In the genomic region with DNA sequence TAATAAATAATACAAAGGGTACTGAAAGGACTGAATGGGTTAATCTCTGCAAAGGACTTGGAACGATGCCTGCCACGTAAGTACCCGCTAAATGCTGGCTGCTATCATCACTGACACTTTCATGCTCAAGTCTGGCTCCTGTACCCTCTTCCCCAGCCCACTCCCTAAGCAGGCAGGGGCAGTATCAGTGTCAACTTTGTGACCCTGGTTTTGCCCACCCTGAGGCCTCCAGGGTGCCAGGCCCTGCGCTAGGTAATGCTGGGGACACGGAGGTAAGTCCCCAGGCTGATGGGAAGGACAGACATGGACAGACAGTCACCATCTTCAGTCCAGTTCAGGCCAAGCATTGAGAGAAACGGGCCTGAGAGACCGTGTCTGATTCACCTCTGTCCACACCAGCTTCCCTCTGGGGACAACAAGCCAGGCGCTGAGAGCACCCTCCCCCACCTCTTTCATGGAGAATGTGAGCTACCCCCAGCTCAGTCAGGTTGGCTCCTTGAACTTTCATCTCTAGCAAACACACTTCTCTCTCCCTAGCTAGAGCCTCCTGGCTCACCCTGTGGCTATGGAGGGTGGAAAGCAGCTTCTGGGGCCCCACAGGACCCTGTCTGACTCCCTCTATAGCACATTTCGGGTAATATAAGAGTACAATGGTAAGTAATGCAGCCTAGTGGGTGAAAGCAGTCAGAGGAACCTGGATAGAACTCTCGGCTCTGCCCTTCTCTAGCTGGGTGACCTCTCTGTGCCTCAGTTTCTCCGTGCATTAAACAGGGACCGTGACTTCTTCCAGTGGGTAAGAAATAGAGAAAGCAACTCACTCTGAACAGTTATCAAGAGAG, we compare ENCODE assay signal across 8 cellular contexts. TPM values are rescaled to one million over a fixed set of nuclear protein-coding genes. Genes with fewer than 3 reads are reported as not detected.
DNase-seq lines count a peak whose midpoint lies in the region; ATAC-seq and TF ChIP-seq lines count a peak whose summit lies in the region.

No MANE protein-coding gene starts in this region.

- TF ChIP-seq CTCF in heart left ventricle (IDR thresholded peaks at IDR 0.05): no peak

- peak overlapping the region; percentile 83 to 85 for H3K4me3 ChIP-seq in CD4-positive, alpha-beta memory T cell (ENCODE audit: low read length in 2 of 2)
- peak overlapping the region; percentile 68 to 94 (median 78) for H3K4me3 ChIP-seq in heart left ventricle

- 12 to 18% (median 13%) methylated on average over 10 to 12 of the region's 12 CpGs for WGBS in heart left ventricle, 4 donors

- H3K4me1 Mint-ChIP-seq in CD4-positive, alpha-beta memory T cell: peaks cover 33 to 73% (median 54%) of the 10 kb centered on the region in 4 donors
- H3K4me1 Mint-ChIP-seq in activated T-helper 2 cell treated with anti-CD3 and anti-CD28 coated beads, Interferon-gamma antibody, Interleukin-2, Interleukin-4, amounts not matched to agents 10 μg/mL and 5 μg/mL and 100 μg/mL, durations not matched to agents 14 hours and 24 hours and 36 hours (ENCODE audit: low read depth): peaks cover 46% of the 10 kb centered on the region

- peak overlapping the region; percentile 87 to 98 (median 96) for H3K27ac Mint-ChIP-seq in CD4-positive, alpha-beta memory T cell
- peak overlapping the region; percentile 95 for H3K27ac Mint-ChIP-seq in activated T-helper 2 cell treated with anti-CD3 and anti-CD28 coated beads, Interferon-gamma antibody, Interleukin-2, Interleukin-4, amounts not matched to agents 10 μg/mL and 5 μg/mL and 100 μg/mL, durations not matched to agents 14 hours and 24 hours and 36 hours

- peaks cover 0 to 17% of the 10 kb centered on the region in 2 donors for H3K36me3 Mint-ChIP-seq in CD4-positive, alpha-beta memory T cell
- H3K36me3 Mint-ChIP-seq in activated T-helper 2 cell treated with anti-CD3 and anti-CD28 coated beads, Interferon-gamma antibody, Interleukin-2, Interleukin-4, amounts not matched to agents 10 μg/mL and 5 μg/mL and 100 μg/mL, durations not matched to agents 14 hours and 24 hours and 36 hours (ENCODE audit: low read depth): peaks cover 48% of the 10 kb centered on the region

- H3K36me3 ChIP-seq in CD4-positive, alpha-beta memory T cell (ENCODE audit: insufficient read depth, low read length): no peaks in the 10 kb centered on the region
- no peaks in the 10 kb centered on the region for H3K36me3 ChIP-seq in heart left ventricle

- H3K4me3 Mint-ChIP-seq in CD4-positive, alpha-beta memory T cell: peak overlapping the region; percentile 92 to 100 (median 98)
- peak overlapping the region; percentile 98 for H3K4me3 Mint-ChIP-seq in activated T-helper 2 cell treated with anti-CD3 and anti-CD28 coated beads, Interferon-gamma antibody, Interleukin-2, Interleukin-4, amounts not matched to agents 10 μg/mL and 5 μg/mL and 100 μg/mL, durations not matched to agents 14 hours and 24 hours and 36 hours (ENCODE audit: low read depth)

- peaks cover 53% of the 10 kb centered on the region for H3K4me1 ChIP-seq in CD4-positive, alpha-beta memory T cell (ENCODE audit: insufficient read depth, low read length)
- peaks cover 2 to 39% (median 22%) of the 10 kb centered on the region in 12 donors for H3K4me1 ChIP-seq in heart left ventricle

- no peaks in the 10 kb centered on the region for H3K9me3 ChIP-seq in CD4-positive, alpha-beta memory T cell (ENCODE audit: control insufficient read depth in 1 of 2, low read length in 2 of 2)
- no peaks in the 10 kb centered on the region for H3K9me3 ChIP-seq in heart left ventricle

- POLR2A ChIA-PET in CD4-positive, alpha-beta memory T cell (lab: Charles Lee; ENCODE audit: partially characterized antibody): interaction anchor here (0.8 to 1.6 kb wide), 5 partner anchors 9 to 29 kb away, joined by 3 to 8 read pairs (median 4); partner anchors contain the start of gene VSIG10L

- intact Hi-C loops in CD4-positive, alpha-beta memory T cell (cut with micrococcal nuclease): loop anchor here (5.0 kb wide), 1 partner anchor 337 kb away; no protein-coding TSS in a partner anchor
- intact Hi-C loops in activated T-helper 2 cell treated with anti-CD3 and anti-CD28 coated beads, Interferon-gamma antibody, Interleukin-2, Interleukin-4, amounts not matched to agents 10 μg/mL and 5 μg/mL and 100 μg/mL, durations not matched to agents 14 hours and 24 hours and 36 hours (cut with micrococcal nuclease): no loop called here
- intact Hi-C loops in heart left ventricle (cut with DNase I): loop anchor here in 8 of 10 donors (2.0 to 10.0 kb wide), 5 partner anchors 25 to 429 kb away; partner anchors contain the start of gene FPR3 (in 1 of the 8)

- DNase-seq in CD4-positive, alpha-beta memory T cell: peak in 3 of 5 donors; percentile 24 to 31 (median 28)
- DNase-seq in HuH-7.5 (ENCODE audit: low spot score): peak; percentile 30
- no peak for DNase-seq in activated T-helper 2 cell treated with anti-CD3 and anti-CD28 coated beads, Interferon-gamma antibody, Interleukin-2, Interleukin-4, amounts not matched to agents 10 μg/mL and 5 μg/mL and 100 μg/mL, durations not matched to agents 14 hours and 24 hours and 36 hours (ENCODE audit: low spot score)
- DNase-seq in heart left ventricle: peak in 2 of 5 donors; percentile 53 to 55
- peak; percentile 65 for DNase-seq in pons (ENCODE audit: low spot score)
- DNase-seq in DMS153 (lab: John Stamatoyannopoulos, UW): no peak

- no peak for ATAC-seq in heart left ventricle
- ATAC-seq in GM18861 (IDR thresholded peaks at IDR 0.05; ENCODE audit: unreplicated experiment): no peak
- ATAC-seq in GM19023 (IDR thresholded peaks at IDR 0.05; ENCODE audit: unreplicated experiment): no peak

- no peaks in the 10 kb centered on the region for H3K27me3 Mint-ChIP-seq in CD4-positive, alpha-beta memory T cell
- H3K27me3 Mint-ChIP-seq in activated T-helper 2 cell treated with anti-CD3 and anti-CD28 coated beads, Interferon-gamma antibody, Interleukin-2, Interleukin-4, amounts not matched to agents 10 μg/mL and 5 μg/mL and 100 μg/mL, durations not matched to agents 14 hours and 24 hours and 36 hours (ENCODE audit: low read depth): no peaks in the 10 kb centered on the region

- CTCF ChIA-PET in CD4-positive, alpha-beta memory T cell (lab: Charles Lee; ENCODE audit: partially characterized antibody): interaction anchor here (0.6 to 1.0 kb wide), 4 partner anchors 11 to 74 kb away, joined by 3 read pairs; no protein-coding TSS in a partner anchor

- H3K9me3 Mint-ChIP-seq in CD4-positive, alpha-beta memory T cell: no peaks in the 10 kb centered on the region
- no peaks in the 10 kb centered on the region for H3K9me3 Mint-ChIP-seq in activated T-helper 2 cell treated with anti-CD3 and anti-CD28 coated beads, Interferon-gamma antibody, Interleukin-2, Interleukin-4, amounts not matched to agents 10 μg/mL and 5 μg/mL and 100 μg/mL, durations not matched to agents 14 hours and 24 hours and 36 hours

- TF ChIP-seq POLR2A in heart left ventricle (IDR thresholded peaks at IDR 0.05): no peak

- no peaks in the 10 kb centered on the region for H3K27me3 ChIP-seq in CD4-positive, alpha-beta memory T cell (ENCODE audit: insufficient read depth, low read length)
- no peaks in the 10 kb centered on the region for H3K27me3 ChIP-seq in heart left ventricle

- peak overlapping the region; percentile 77 for H3K27ac ChIP-seq in CD4-positive, alpha-beta memory T cell (ENCODE audit: low read depth, low read length)
- H3K27ac ChIP-seq in heart left ventricle: peak overlapping the region; percentile 90 to 98 (median 96)

RNA-seq across cellular contexts. Expression of gene ETFB, which starts 0.8 kb away (rescaled TPM):
- total RNA-seq in CD4-positive, alpha-beta memory T cell: 10 to 100 TPM; 51.4 to 53.9 TPM
- 10 to 100 TPM; 65.2 to 97.0 TPM for polyA plus RNA-seq in CD4-positive, alpha-beta memory T cell
- 209 and 215 TPM in 2 replicates for total RNA-seq in activated T-helper 2 cell treated with anti-CD3 and anti-CD28 coated beads, Interferon-gamma antibody, Interleukin-2, Interleukin-4, amounts not matched to agents 10 μg/mL and 5 μg/mL and 100 μg/mL, durations not matched to agents 14 hours and 24 hours and 36 hours
- total RNA-seq in heart left ventricle: 100 to 1,000 TPM; 206 to 835 (median 280) TPM
- 100 to 1,000 TPM; 301 to 675 TPM for polyA plus RNA-seq in heart left ventricle

RNA-seq across cellular contexts. Expression of gene CLDND2, which starts 3.4 kb away (rescaled TPM):
- 1 to 10 TPM; 1.5 to 2.0 TPM for total RNA-seq in CD4-positive, alpha-beta memory T cell
- not detected for polyA plus RNA-seq in CD4-positive, alpha-beta memory T cell
- total RNA-seq in activated T-helper 2 cell treated with anti-CD3 and anti-CD28 coated beads, Interferon-gamma antibody, Interleukin-2, Interleukin-4, amounts not matched to agents 10 μg/mL and 5 μg/mL and 100 μg/mL, durations not matched to agents 14 hours and 24 hours and 36 hours: 13.8 and 14.9 TPM in 2 replicates
- total RNA-seq in heart left ventricle: 1 to 10 TPM in 3 of 9 donors, under 1 TPM in 3, not detected in 3; 0.46 to 2.3 (median 0.92) TPM
- not detected for polyA plus RNA-seq in heart left ventricle

RNA-seq across cellular contexts. Expression of gene NKG7, which starts 7.0 kb away (rescaled TPM):
- total RNA-seq in CD4-positive, alpha-beta memory T cell: 1 to 10 TPM; 2.7 to 2.8 TPM
- polyA plus RNA-seq in CD4-positive, alpha-beta memory T cell: 10 to 100 TPM; 36.5 to 44.3 TPM
- 332 and 342 TPM in 2 replicates for total RNA-seq in activated T-helper 2 cell treated with anti-CD3 and anti-CD28 coated beads, Interferon-gamma antibody, Interleukin-2, Interleukin-4, amounts not matched to agents 10 μg/mL and 5 μg/mL and 100 μg/mL, durations not matched to agents 14 hours and 24 hours and 36 hours
- 10 to 100 TPM in 1 of 9 donors, 1 to 10 TPM in 6, not detected in 2; 1.0 to 31.2 (median 2.4) TPM for total RNA-seq in heart left ventricle
- 1 to 10 TPM; 1.0 to 2.9 TPM for polyA plus RNA-seq in heart left ventricle

RNA-seq across cellular contexts. Expression of gene LIM2, which starts 22.3 kb away (rescaled TPM):
- total RNA-seq in CD4-positive, alpha-beta memory T cell: not detected
- polyA plus RNA-seq in CD4-positive, alpha-beta memory T cell: not detected
- not detected in 2 replicates for total RNA-seq in activated T-helper 2 cell treated with anti-CD3 and anti-CD28 coated beads, Interferon-gamma antibody, Interleukin-2, Interleukin-4, amounts not matched to agents 10 μg/mL and 5 μg/mL and 100 μg/mL, durations not matched to agents 14 hours and 24 hours and 36 hours
- not detected for total RNA-seq in heart left ventricle
- polyA plus RNA-seq in heart left ventricle: not detected

RNA-seq across cellular contexts. Expression of gene VSIG10L, which starts 23.5 kb away (rescaled TPM):
- under 1 TPM; 0.22 to 0.26 TPM for total RNA-seq in CD4-positive, alpha-beta memory T cell
- polyA plus RNA-seq in CD4-positive, alpha-beta memory T cell: under 1 TPM in 1 of 2 donors, not detected in 1; 0.17 TPM
- total RNA-seq in activated T-helper 2 cell treated with anti-CD3 and anti-CD28 coated beads, Interferon-gamma antibody, Interleukin-2, Interleukin-4, amounts not matched to agents 10 μg/mL and 5 μg/mL and 100 μg/mL, durations not matched to agents 14 hours and 24 hours and 36 hours: 9.5 and 10.4 TPM in 2 replicates
- 1 to 10 TPM in 2 of 9 donors, under 1 TPM in 7; 0.40 to 1.2 (median 0.74) TPM for total RNA-seq in heart left ventricle
- 1 to 10 TPM; 1.2 to 1.7 TPM for polyA plus RNA-seq in heart left ventricle

Comparison
In these comparisons a context has a peak if more than half of its experiments do, and no peak if none do; other contexts are left out.
1. DNase-seq: peak in CD4-positive, alpha-beta memory T cell (3 of 5), HuH-7.5 (single experiment) and pons (single experiment); none in activated T-helper 2 cell treated with anti-CD3 and anti-CD28 coated beads, Interferon-gamma antibody, Interleukin-2, Interleukin-4, amounts not matched to agents 10 μg/mL and 5 μg/mL and 100 μg/mL, durations not matched to agents 14 hours and 24 hours and 36 hours (single experiment) and DMS153 (single experiment).
2. RNA of gene NKG7, which starts 7.0 kb away (total RNA-seq): 332 to 342 TPM in activated T-helper 2 cell treated with anti-CD3 and anti-CD28 coated beads, Interferon-gamma antibody, Interleukin-2, Interleukin-4, amounts not matched to agents 10 μg/mL and 5 μg/mL and 100 μg/mL, durations not matched to agents 14 hours and 24 hours and 36 hours; 2.7 to 2.8 TPM in CD4-positive, alpha-beta memory T cell and 1.0 to 31.2 TPM in heart left ventricle; every median in the first group is over 10 times any median in the second.